In genomic region chr19:18439910-18440237, GRCh38 we compare ENCODE assay signal across 17 cellular contexts. TPM values are rescaled to one million over a fixed set of nuclear protein-coding genes. Genes with fewer than 3 reads are reported as not detected.
DNase-seq lines count a peak whose midpoint lies in the region; ATAC-seq, FAIRE-seq and TF ChIP-seq lines count a peak whose summit lies in the region.
"Had no signal": no experiment of that assay in that cellular context is flagged by ENCODE, and none has a peak within 500 bp of the region (broad histone marks: within the 10 kb centered on the region; RNA-seq: fewer than 3 reads in every experiment).

No MANE protein-coding gene starts in this region.

- no peak for TF ChIP-seq POLR2A in tibial nerve (IDR thresholded peaks at IDR 0.05)

- H3K18ac ChIP-seq in H9 (ENCODE audit: insufficient read length, low read depth, low read length): no peak overlapping the region

- no peak for FAIRE-seq in GM19239 (lab: Jason Lieb, UNC)
- FAIRE-seq: HTR-8/SVneo, kidney had no signal

- H3K4me2 ChIP-seq in H9 (ENCODE audit: insufficient read depth, insufficient read length, low read length): no peak overlapping the region

- H3T11ph ChIP-seq in H9 (ENCODE audit: low read length): no peak overlapping the region

- H3K27ac Mint-ChIP-seq in H9 (peak overlapping the region; percentile 71 to 89 (median 88); a peak in 4 of 7 replicates), T-helper 17 cell (peak overlapping the region; percentile 84), glutamatergic neuron (ENCODE audit: unreplicated experiment) (peak overlapping the region; percentile 33)
- H3K27ac Mint-ChIP-seq in stimulated activated effector memory CD8-positive, alpha-beta T cell treated with anti-CD3 and anti-CD28 coated beads, Interleukin-12 subunit alpha, Interleukin-12 subunit beta, amount 100 ng/mL, for 72 hours: peak overlapping the region; percentile 94

- H3K23ac ChIP-seq in H9 (ENCODE audit: insufficient read length, low read depth, low read length): no peak overlapping the region

- peaks cover 7 to 27% (median 21%) of the 10 kb centered on the region in 3 experiments; a peak in 6 of 7 replicates for H3K36me3 Mint-ChIP-seq in H9 (ENCODE audit: insufficient read depth in 1 of 3, low read depth in 3 of 3)
- H3K36me3 Mint-ChIP-seq in T-helper 17 cell (ENCODE audit: low read depth): no peaks in the 10 kb centered on the region
- H3K36me3 Mint-ChIP-seq in glutamatergic neuron (ENCODE audit: unreplicated experiment): peaks cover 5% of the 10 kb centered on the region
- H3K36me3 Mint-ChIP-seq in stimulated activated effector memory CD8-positive, alpha-beta T cell treated with anti-CD3 and anti-CD28 coated beads, Interleukin-12 subunit alpha, Interleukin-12 subunit beta, amount 100 ng/mL, for 72 hours: peaks cover 83% of the 10 kb centered on the region

- H3K27me3 Mint-ChIP-seq in H9 (ENCODE audit: low read depth) (peaks cover 3% of the 10 kb centered on the region), T-helper 17 cell (no peaks in the 10 kb centered on the region), glutamatergic neuron (ENCODE audit: unreplicated experiment) (peaks cover 12% of the 10 kb centered on the region)
- H3K27me3 Mint-ChIP-seq: T-cell had no signal

- H2BK12ac ChIP-seq in H9 (ENCODE audit: insufficient read length, low read depth, low read length): no peak overlapping the region

- peaks cover 7% of the 10 kb centered on the region; the same call in 1 of the 2 replicates for H3K4me1 ChIP-seq in H9 (ENCODE audit: insufficient read depth, low read length)
- peaks cover 0 to 51% (median 19%) of the 10 kb centered on the region in 4 donors for H3K4me1 ChIP-seq in tibial nerve

- no peak overlapping the region for H2BK15ac ChIP-seq in H9 (ENCODE audit: low read depth, low read length)

- peaks cover 23 to 28% of the 10 kb centered on the region in 2 experiments for H3K4me1 Mint-ChIP-seq in H9
- peaks cover 12% of the 10 kb centered on the region for H3K4me1 Mint-ChIP-seq in T-helper 17 cell
- peaks cover 16% of the 10 kb centered on the region for H3K4me1 Mint-ChIP-seq in glutamatergic neuron (ENCODE audit: low read depth, unreplicated experiment)
- peaks cover 52% of the 10 kb centered on the region for H3K4me1 Mint-ChIP-seq in stimulated activated effector memory CD8-positive, alpha-beta T cell treated with anti-CD3 and anti-CD28 coated beads, Interleukin-12 subunit alpha, Interleukin-12 subunit beta, amount 100 ng/mL, for 72 hours

- H4K91ac ChIP-seq in H9 (ENCODE audit: insufficient read length, low read depth, low read length): no peak overlapping the region

- no peak for TF ChIP-seq EP300 in tibial nerve (IDR thresholded peaks at IDR 0.05)

- H3K9me3 ChIP-seq in H9 (ENCODE audit: control insufficient read depth, low read depth, low read length) (no peaks in the 10 kb centered on the region), T-helper 17 cell (ENCODE audit: control insufficient read depth, low read length, poor library complexity, severe bottlenecking) (no peaks in the 10 kb centered on the region), tibial nerve (no peaks in the 10 kb centered on the region)
- H3K9me3 ChIP-seq: heart right ventricle, mucosa of descending colon had no signal

- H3K36me3 ChIP-seq in tibial nerve: peaks cover 0 to 32% (median 6%) of the 10 kb centered on the region in 3 donors

- H3K23me2 ChIP-seq in H9 (ENCODE audit: insufficient read length, low read depth, low read length, poor library complexity, severe bottlenecking): peaks cover 10% of the 10 kb centered on the region

- no peak overlapping the region for H3K4ac ChIP-seq in H9 (ENCODE audit: low read depth, low read length)

- H3K27me3 ChIP-seq in H9 (ENCODE audit: insufficient read depth, low read length): no peaks in the 10 kb centered on the region
- no peaks in the 10 kb centered on the region for H3K27me3 ChIP-seq in tibial nerve

- H4K5ac ChIP-seq in H9 (ENCODE audit: insufficient read length, low read depth, low read length): no peak overlapping the region

- H2BK5ac ChIP-seq in H9 (ENCODE audit: insufficient read length, low read length): no peak overlapping the region

- H3K56ac ChIP-seq in H9 (ENCODE audit: insufficient read length, low read depth, low read length): no peak overlapping the region

- H4K20me1 ChIP-seq in H9 (ENCODE audit: control insufficient read depth, insufficient read depth, insufficient read length): peaks cover 2% of the 10 kb centered on the region

- no peak overlapping the region for H2AFZ ChIP-seq in H9 (ENCODE audit: low read length)
- H2AFZ ChIP-seq: GM23248 had no signal

- no peak overlapping the region for H2BK20ac ChIP-seq in H9 (ENCODE audit: low read depth, low read length, poor library complexity, severe bottlenecking)

- no peaks in the 10 kb centered on the region for H3K79me1 ChIP-seq in H9 (ENCODE audit: insufficient read depth, low read depth, low read length, poor library complexity, severe bottlenecking)

- DNase-seq in H9 (no peak), T-helper 17 cell (no peak), glutamatergic neuron (no peak), tibial nerve (ENCODE audit: low spot score in 2 of 2) (no peak), GM19239 (ENCODE audit: insufficient read length, low spot score) (no peak)
- no peak for DNase-seq in stimulated activated effector memory CD8-positive, alpha-beta T cell treated with anti-CD3 and anti-CD28 coated beads, Interleukin-12 subunit alpha, Interleukin-12 subunit beta, amount 100 ng/mL, for 72 hours (ENCODE audit: low spot score in 2 of 2)
- DNase-seq: C1 segment of cervical spinal cord, heart right ventricle, kidney had no signal

- no peak overlapping the region for H2AK5ac ChIP-seq in H9 (ENCODE audit: insufficient read length, low read length)

- H3K14ac ChIP-seq in H9 (ENCODE audit: insufficient read depth, low read length): no peak overlapping the region

- no CpG with 5 or more reads among the region's 9 CpGs for WGBS in H9 (ENCODE audit: extremely low coverage, insufficient read length, low lambda C conversion rate)
- 73 to 83% methylated on average over 9 of the region's 9 CpGs for WGBS in tibial nerve, 2 donors

- H3K4me3 Mint-ChIP-seq in H9 (peak overlapping the region in 1 of 2 experiments; percentile 55; a peak in 2 of 5 replicates), T-helper 17 cell (peak overlapping the region; percentile 25), glutamatergic neuron (ENCODE audit: unreplicated experiment) (no peak overlapping the region)
- H3K4me3 Mint-ChIP-seq in stimulated activated effector memory CD8-positive, alpha-beta T cell treated with anti-CD3 and anti-CD28 coated beads, Interleukin-12 subunit alpha, Interleukin-12 subunit beta, amount 100 ng/mL, for 72 hours: no peak overlapping the region

- no peak overlapping the region for H4K8ac ChIP-seq in H9 (replicated peaks; ENCODE audit: insufficient read length, low read depth, low read length)

- ATAC-seq in T-helper 17 cell (no peak), HG03175 (IDR thresholded peaks at IDR 0.05; ENCODE audit: unreplicated experiment) (no peak)
- ATAC-seq in stimulated activated effector memory CD8-positive, alpha-beta T cell treated with anti-CD3 and anti-CD28 coated beads, Interleukin-12 subunit alpha, Interleukin-12 subunit beta, amount 100 ng/mL, for 72 hours: no peak
- ATAC-seq: heart right ventricle had no signal

- H3K9me3 Mint-ChIP-seq in H9 (peaks cover 3% of the 10 kb centered on the region in 2 experiments; a peak in 4 of 5 replicates), glutamatergic neuron (ENCODE audit: unreplicated experiment) (peaks cover 7% of the 10 kb centered on the region)
- peaks cover 4% of the 10 kb centered on the region for H3K9me3 Mint-ChIP-seq in stimulated activated effector memory CD8-positive, alpha-beta T cell treated with anti-CD3 and anti-CD28 coated beads, Interleukin-12 subunit alpha, Interleukin-12 subunit beta, amount 100 ng/mL, for 72 hours

- no peak overlapping the region for H3K27ac ChIP-seq in H9 (ENCODE audit: insufficient read length, low read depth, low read length)
- H3K27ac ChIP-seq in tibial nerve: no peak overlapping the region
- H3K27ac ChIP-seq: GM23248 had no signal

- no peak overlapping the region for H3K4me3 ChIP-seq in tibial nerve
- H3K4me3 ChIP-seq: GM23248, heart right ventricle, mucosa of descending colon had no signal

- no peak overlapping the region for H3K9ac ChIP-seq in H9 (ENCODE audit: extremely low read depth, insufficient read length, low read length)
- H3K9ac ChIP-seq: GM23248 had no signal

- no peaks in the 10 kb centered on the region for H3K79me2 ChIP-seq in H9 (ENCODE audit: insufficient read depth, low read length)

- TF ChIP-seq CTCF in H9 (conservative IDR thresholded peaks at IDR 0.05) (no peak), glutamatergic neuron (IDR thresholded peaks at IDR 0.05; ENCODE audit: partially characterized antibody, unreplicated experiment) (no peak), tibial nerve (IDR thresholded peaks at IDR 0.05) (no peak)

- no peak overlapping the region for H2BK120ac ChIP-seq in H9 (ENCODE audit: low read depth, low read length, poor library complexity, severe bottlenecking)

RNA-seq across cellular contexts. Expression of gene ISYNA1, which starts 1.9 kb away (rescaled TPM):
- total RNA-seq in H9 (2021): 241 and 255 TPM in 2 replicates
- total RNA-seq in T-helper 17 cell: 10 to 100 TPM; 37.6 to 39.6 TPM
- total RNA-seq in glutamatergic neuron (ENCODE audit: unreplicated experiment): 111 TPM
- total RNA-seq in tibial nerve: 10 to 100 TPM; 43.5 to 82.2 (median 52.4) TPM

RNA-seq across cellular contexts. Expression of gene SSBP4, which starts 20.7 kb away (rescaled TPM):
- total RNA-seq in H9 (2021) (46.1 and 50.0 TPM in 2 replicates), T-helper 17 cell (100 to 1,000 TPM; 112 to 113 TPM), glutamatergic neuron (ENCODE audit: unreplicated experiment) (177 TPM), tibial nerve (100 to 1,000 TPM in 1 of 4 donors, 10 to 100 TPM in 3; 67.4 to 172 (median 84.2) TPM)

RNA-seq across cellular contexts. Expression of gene LRRC25, which starts 42.5 kb away (rescaled TPM):
- total RNA-seq in H9 (2021) (0.18 TPM in 1 of 2 replicates, not detected in the other), T-helper 17 cell (1 to 10 TPM in 1 of 2 donors, under 1 TPM in 1; 0.63 to 3.2 TPM), glutamatergic neuron (ENCODE audit: unreplicated experiment) (not detected), tibial nerve (10 to 100 TPM in 2 of 4 donors, 1 to 10 TPM in 2; 9.0 to 13.8 (median 9.8) TPM)
- total RNA-seq: dermis microvascular lymphatic vessel endothelial cell, GM23248, pulmonary artery endothelial cell, RPMI7951 had no signal

RNA-seq across cellular contexts. Expression of gene GDF15, which starts 53.9 kb away (rescaled TPM):
- total RNA-seq in H9 (2021): 5.7 and 7.0 TPM in 2 replicates
- total RNA-seq in T-helper 17 cell: under 1 TPM; 0.29 to 0.85 TPM
- total RNA-seq in glutamatergic neuron (ENCODE audit: unreplicated experiment): 8.9 TPM
- total RNA-seq in tibial nerve: 10 to 100 TPM in 2 of 4 donors, 1 to 10 TPM in 2; 4.2 to 31.0 (median 13.2) TPM

Comparison
In these comparisons a context has a peak if more than half of its experiments do, and no peak if none do; other contexts are left out.
1. H3K27ac Mint-ChIP-seq: peak in every context shown above with its lines; median percentile 94 in stimulated activated effector memory CD8-positive, alpha-beta T cell treated with anti-CD3 and anti-CD28 coated beads, Interleukin-12 subunit alpha, Interleukin-12 subunit beta, amount 100 ng/mL, for 72 hours; 88 in H9; 84 in T-helper 17 cell; 33 in glutamatergic neuron.